8 cellular contexts compared by ENCODE assay signal in genomic region chr12:16606936-16607335, GRCh38. TPM values are rescaled to one million over a fixed set of nuclear protein-coding genes. Genes with fewer than 3 reads are reported as not detected.
DNase-seq lines count a peak whose midpoint lies in the region; ATAC-seq, FAIRE-seq and TF ChIP-seq lines count a peak whose summit lies in the region.
"Had no signal": no experiment of that assay in that cellular context is flagged by ENCODE, and none has a peak within 500 bp of the region (broad histone marks: within the 10 kb centered on the region; RNA-seq: fewer than 3 reads in every experiment).

No MANE protein-coding gene starts in this region.

- H3K4me2 ChIP-seq in KMS-11 (peak overlapping the region; percentile 84), GM12878 (ENCODE audit: control insufficient read depth, insufficient read depth) (peak overlapping the region; percentile 50)

- CTCF ChIA-PET in GM12878 (lab: Yijun Ruan, JAX): interaction anchor here (0.9 to 2.1 kb wide), 6 partner anchors 10 to 250 kb away, joined by 3 to 7 read pairs (median 4); no protein-coding TSS in a partner anchor

- no peak for TF ChIP-seq EP300 in GM12878 (IDR thresholded peaks at IDR 0.05; ENCODE audit: borderline replicate concordance in 1 of 2, control insufficient read depth in 1 of 2, low read depth in 2 of 2, low read length in 2 of 2)

- POLR2A ChIA-PET in GM12878 (lab: Charles Lee): interaction anchor here (0.5 to 1.6 kb wide), 4 partner anchors 10 to 84 kb away, joined by 3 to 5 read pairs (median 4); no protein-coding TSS in a partner anchor

- WGBS in GM12878 (ENCODE audit: insufficient coverage, insufficient replicate concordance, low lambda C conversion rate, missing lambda C conversion rate): 63% methylated on average over 6 of the region's 6 CpGs

- TF ChIP-seq RAD21 in GM12878 (IDR thresholded peaks at IDR 0.05; ENCODE audit: insufficient read depth, low read depth, low read length): no peak

- in situ Hi-C loops in GM12878 (cut with MboI): no loop called here

- no peak overlapping the region for H3K4me3 ChIP-seq in KMS-11 (IDR thresholded peaks at IDR 0.05; ENCODE audit: insufficient read depth, low read depth, low read length)
- H3K4me3 ChIP-seq in GM12878: no peak overlapping the region
- peak overlapping the region; percentile 85 for H3K4me3 ChIP-seq in stomach smooth muscle (ENCODE audit: low read length in 2 of 2)

- H3K9ac ChIP-seq in KMS-11: peak overlapping the region; percentile 41; the same call in 1 of the 2 replicates
- H3K9ac ChIP-seq in GM12878 (ENCODE audit: control insufficient read depth, insufficient read depth, low read length): no peak overlapping the region
- peak overlapping the region; percentile 59 to 88 for H3K9ac ChIP-seq in stomach smooth muscle (ENCODE audit: low read length in 2 of 2)

- H4K20me1 ChIP-seq in KMS-11 (ENCODE audit: insufficient read depth) (no peaks in the 10 kb centered on the region), GM12878 (ENCODE audit: control insufficient read depth, insufficient read depth) (no peaks in the 10 kb centered on the region)

- H3K79me2 ChIP-seq in KMS-11 (ENCODE audit: insufficient read depth, low read depth) (no peaks in the 10 kb centered on the region), GM12878 (ENCODE audit: control insufficient read depth, insufficient read depth, low read length) (no peaks in the 10 kb centered on the region)

- H3K27me3 ChIP-seq in KMS-11 (ENCODE audit: insufficient read depth, low read depth) (no peaks in the 10 kb centered on the region), GM12878 (replicated peaks in 1 of 2; ENCODE audit: control insufficient read depth in 2 of 2, insufficient read depth in 2 of 2, low read length in 1 of 2) (peaks cover 0 to 2% of the 10 kb centered on the region in 2 experiments; a peak in 2 of 4 replicates), layer of hippocampus (ENCODE audit: control insufficient read depth, insufficient read depth, low read length) (no peaks in the 10 kb centered on the region), stomach smooth muscle (ENCODE audit: control insufficient read depth in 1 of 2, insufficient read depth in 2 of 2, low read length in 2 of 2) (peaks cover 0 to 2% of the 10 kb centered on the region in 2 donors)

- ATAC-seq in GM12878 (0 out of 3 replicates have a peak, but pooled peaks have one; percentile 7), left lobe of liver (no peak)

- SMC1A ChIA-PET in GM12878 (lab: Charles Lee; ENCODE audit: uncharacterized antibody, unreplicated experiment): interaction anchor here (0.6 to 10.4 kb wide), 27 partner anchors 7 to 381 kb away, joined by 3 to 121 read pairs (median 4); no protein-coding TSS in a partner anchor

- no peak for FAIRE-seq in GM12878 (lab: Jason Lieb, UNC)

- BruUV-seq in GM12878 (replicated peaks; lab: Mats Ljungman, UMichigan): no TSS peak

- H3K4me1 ChIP-seq in KMS-11 (ENCODE audit: low read depth, poor library complexity, severe bottlenecking) (peaks cover 18% of the 10 kb centered on the region), GM12878 (ENCODE audit: control insufficient read depth, insufficient read depth, low read length) (peaks cover 4% of the 10 kb centered on the region; the same call in 1 of the 2 replicates), stomach smooth muscle (ENCODE audit: control insufficient read depth, insufficient read depth, low read length) (no peaks in the 10 kb centered on the region)

- TF ChIP-seq POLR2A in GM12878 (IDR thresholded peaks at IDR 0.05; ENCODE audit: low read depth, low read length): no peak

- TF ChIP-seq CTCF in KMS-11 (conservative IDR thresholded peaks at IDR 0.05; ENCODE audit: low read depth, low read length) (no peak), GM12878 (IDR thresholded peaks at IDR 0.05 in 2 of 3, conservative IDR thresholded peaks at IDR 0.05 in 1 of 3; ENCODE audit: control insufficient read depth in 2 of 3, extremely low read depth in 1 of 3, insufficient read depth in 1 of 3, low read depth in 3 of 3, low read length in 3 of 3) (no peak)

- H3K36me3 ChIP-seq in KMS-11 (ENCODE audit: insufficient read depth): no peaks in the 10 kb centered on the region
- H3K36me3 ChIP-seq in GM12878 (ENCODE audit: control insufficient read depth in 2 of 2, insufficient read depth in 2 of 2, low read length in 1 of 2): no peaks in the 10 kb centered on the region
- no peaks in the 10 kb centered on the region for H3K36me3 ChIP-seq in stomach smooth muscle (ENCODE audit: control insufficient read depth in 2 of 2, insufficient read depth in 2 of 2, low read length in 2 of 2)

- H2AFZ ChIP-seq in KMS-11 (ENCODE audit: low read depth): peak overlapping the region; percentile 91; the same call in 1 of the 2 replicates
- H2AFZ ChIP-seq in GM12878 (ENCODE audit: control insufficient read depth, low read depth, low read length): no peak overlapping the region

- no peak overlapping the region for H3K27ac ChIP-seq in KMS-11
- no peak overlapping the region for H3K27ac ChIP-seq in GM12878 (ENCODE audit: control insufficient read depth, insufficient read depth)
- peak overlapping the region; percentile 80 for H3K27ac ChIP-seq in layer of hippocampus (ENCODE audit: low read depth, low read length)
- peak overlapping the region; percentile 81 for H3K27ac ChIP-seq in stomach smooth muscle (ENCODE audit: low read length)

- DNase-seq in GM12878 (ENCODE audit: low read depth, low spot score) (no peak), left lobe of liver (ENCODE audit: low spot score) (no peak), occipital lobe (lab: John Stamatoyannopoulos, UW) (no peak), NCI-H187 (lab: John Stamatoyannopoulos, UW) (no peak)

- RAD21 ChIA-PET in GM12878 (lab: Charles Lee; ENCODE audit: unreplicated experiment): interaction anchor here (0.7 to 2.6 kb wide), 11 partner anchors 11 to 229 kb away, joined by 3 to 16 read pairs (median 3); no protein-coding TSS in a partner anchor

- intact Hi-C loops in GM12878 (cut with micrococcal nuclease; ENCODE audit: unreplicated experiment): no loop called here

- H3K9me3 ChIP-seq in GM12878 (replicated peaks; ENCODE audit: control insufficient read depth, insufficient read depth, low read length): no peaks in the 10 kb centered on the region
- H3K9me3 ChIP-seq in stomach smooth muscle (ENCODE audit: control insufficient read depth in 2 of 2, low read length in 2 of 2): no peaks in the 10 kb centered on the region

TF ChIP-seq in GM12878, 131 proteins besides CTCF, POLR2A, EP300 and RAD21:
- TF ChIP-seq, protein P1, sequence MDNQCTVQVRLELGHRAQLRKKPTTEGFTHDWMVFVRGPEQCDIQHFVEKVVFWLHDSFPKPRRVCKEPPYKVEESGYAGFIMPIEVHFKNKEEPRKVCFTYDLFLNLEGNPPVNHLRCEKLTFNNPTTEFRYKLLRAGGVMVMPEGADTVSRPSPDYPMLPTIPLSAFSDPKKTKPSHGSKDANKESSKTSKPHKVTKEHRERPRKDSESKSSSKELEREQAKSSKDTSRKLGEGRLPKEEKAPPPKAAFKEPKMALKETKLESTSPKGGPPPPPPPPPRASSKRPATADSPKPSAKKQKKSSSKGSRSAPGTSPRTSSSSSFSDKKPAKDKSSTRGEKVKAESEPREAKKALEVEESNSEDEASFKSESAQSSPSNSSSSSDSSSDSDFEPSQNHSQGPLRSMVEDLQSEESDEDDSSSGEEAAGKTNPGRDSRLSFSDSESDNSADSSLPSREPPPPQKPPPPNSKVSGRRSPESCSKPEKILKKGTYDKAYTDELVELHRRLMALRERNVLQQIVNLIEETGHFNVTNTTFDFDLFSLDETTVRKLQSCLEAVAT (IDR thresholded peaks at IDR 0.05): 0 out of 2 replicates have a peak, but pooled peaks have one; percentile 21
- no peak for TF ChIP-seq MEF2A (IDR thresholded peaks at IDR 0.05; ENCODE audit: insufficient read depth, low read depth, low read length)

RNA-seq across cellular contexts. Expression of gene LMO3, which starts 1.0 kb away (rescaled TPM):
- total RNA-seq in GM12878 (2013; cell fraction: nucleolus; rRNA removed): 5.5 and 5.7 TPM in 2 replicates
- total RNA-seq in GM12878 (2014; rRNA removed): 1.4 and 1.8 TPM in 2 replicates
- 2.1 and 2.6 TPM in 2 replicates for total RNA-seq in GM12878 (2014; rRNA removed; fragmentation: Illumina TruSeq; extraction: Trizol)
- total RNA-seq in GM12878 (2021): 1.6 and 2.0 TPM in 2 replicates
- 0.31 TPM for polyA plus RNA-seq in GM12878 (2011; ENCODE audit: low read depth)
- 13.5 and 18.5 TPM in 2 replicates for polyA plus RNA-seq in GM12878 (2011; rRNA removed)
- 6.7 and 11.1 TPM in 2 replicates for polyA plus RNA-seq in GM12878 (2011; cell fraction: cytosol; rRNA removed)
- 11.7 and 16.3 TPM in 2 replicates for polyA plus RNA-seq in GM12878 (2011; cell fraction: nucleus; rRNA removed)
- 0.96 and 1.7 TPM in 2 replicates for polyA plus RNA-seq in GM12878 (2012)
- polyA plus RNA-seq in GM12878 (2014; fragmentation: Illumina TruSeq; extraction: Trizol): 2.4 and 3.9 TPM in 2 replicates
- 1 to 10 TPM; 1.8 to 2.0 TPM for polyA plus RNA-seq in GM12878 (2014; fragmentation: Nextera tagmentation; extraction: Ambion mirVana)
- polyA plus RNA-seq in GM12878 (2014; rRNA removed): 1.5 and 2.9 TPM in 2 replicates
- polyA plus RNA-seq in GM12878 (2016; fragmentation: Nextera tagmentation; extraction: Ambion mirVana): 1 to 10 TPM; 1.6 to 1.7 TPM
- 19.8 and 29.1 TPM in 2 replicates for polyA minus RNA-seq in GM12878 (2011; rRNA and poly(A)+ RNA removed)
- polyA minus RNA-seq in GM12878 (2011; cell fraction: cytosol; rRNA and poly(A)+ RNA removed): 4.4 and 8.0 TPM in 2 replicates
- 26.6 and 32.1 TPM in 2 replicates for polyA minus RNA-seq in GM12878 (2011; cell fraction: nucleus; rRNA and poly(A)+ RNA removed)
- 0.15 TPM for total RNA-seq in left lobe of liver
- 363 TPM for total RNA-seq in occipital lobe
- total RNA-seq: pulmonary artery endothelial cell had no signal

Comparison
In these comparisons a context has a peak if more than half of its experiments do, and no peak if none do; other contexts are left out.
1. H3K27ac ChIP-seq: peak in layer of hippocampus (single experiment) and stomach smooth muscle (single experiment); none in KMS-11 (single experiment) and GM12878 (single experiment).
2. H3K4me3 ChIP-seq: peak in stomach smooth muscle (2 of 2); none in KMS-11 (single experiment) and GM12878 (single experiment).
3. RNA of gene LMO3, which starts 1.0 kb away (total RNA-seq): 363 TPM in occipital lobe (single experiment); 1.4 to 5.7 TPM in GM12878 and 0.15 TPM in left lobe of liver (single experiment); every median in the first group is over 10 times any median in the second.